In the genomic region with DNA sequence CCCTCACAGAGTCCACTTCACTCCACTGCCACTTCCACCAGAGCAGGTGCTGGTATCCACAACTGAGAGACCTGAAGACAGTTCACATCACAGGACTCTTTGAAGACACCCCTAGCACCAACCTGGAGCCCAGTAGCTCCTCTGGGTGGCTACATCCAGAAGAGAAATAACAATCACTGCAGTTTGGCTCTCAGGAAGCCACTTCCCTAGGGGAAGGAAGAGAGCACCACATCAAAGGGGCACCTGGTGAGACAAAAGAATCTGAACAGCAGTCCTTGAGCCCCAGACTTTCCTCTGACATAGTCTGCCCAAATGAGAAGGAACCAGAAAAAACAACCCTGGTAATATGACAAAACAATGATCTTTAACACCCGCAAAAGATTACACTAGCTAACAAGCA, we compare ENCODE assay signal across 16 cellular contexts.
DNase-seq lines count a peak whose midpoint lies in the region; ATAC-seq and TF ChIP-seq lines count a peak whose summit lies in the region.
"Had no signal": no experiment of that assay in that cellular context is flagged by ENCODE, and none has a peak within 500 bp of the region (broad histone marks: within the 10 kb centered on the region; RNA-seq: fewer than 3 reads in every experiment).

No MANE protein-coding gene starts in this region.

- H3K4me2 ChIP-seq in DND-41 (ENCODE audit: insufficient read depth, low read length): no peak overlapping the region

- H3K27me3 Mint-ChIP-seq in CD4-positive, alpha-beta T cell: peaks cover 11% of the 10 kb centered on the region

- no peak overlapping the region for H2AFZ ChIP-seq in DND-41 (ENCODE audit: low read depth, low read length)

- H3K4me3 ChIP-seq in DND-41 (ENCODE audit: low read depth in 1 of 2, low read length in 2 of 2): no peak overlapping the region
- no peak overlapping the region for H3K4me3 ChIP-seq in effector memory CD4-positive, alpha-beta T cell (ENCODE audit: insufficient read depth, low read depth, low read length, poor library complexity, severe bottlenecking)
- H3K4me3 ChIP-seq in lower lobe of right lung: no peak overlapping the region

- peaks cover 15% of the 10 kb centered on the region for H3K4me1 Mint-ChIP-seq in CD4-positive, alpha-beta T cell (ENCODE audit: low read depth)
- H3K4me1 Mint-ChIP-seq: B cell, H9 had no signal

- no peaks in the 10 kb centered on the region for H3K36me3 ChIP-seq in DND-41 (ENCODE audit: insufficient read depth, low read length)
- no peaks in the 10 kb centered on the region for H3K36me3 ChIP-seq in effector memory CD4-positive, alpha-beta T cell (ENCODE audit: control insufficient read depth, insufficient read depth, low read length)
- no peaks in the 10 kb centered on the region for H3K36me3 ChIP-seq in lower lobe of right lung

- H3K9me3 Mint-ChIP-seq in CD4-positive, alpha-beta T cell: peaks cover 7% of the 10 kb centered on the region

- peak in 1 of 10 experiments; percentile 35 for DNase-seq in CD4-positive, alpha-beta T cell
- peak; percentile 89 for DNase-seq in DND-41
- DNase-seq in T-helper 22 cell (ENCODE audit: low read depth): peak; percentile 34
- peak in 2 of 3 donors; percentile 6 to 29 for DNase-seq in effector memory CD4-positive, alpha-beta T cell
- no peak for DNase-seq in lower lobe of right lung
- DNase-seq in germinal center (ENCODE audit: low spot score): no peak
- DNase-seq: C1 segment of cervical spinal cord; CD8-positive, alpha-beta T cell; COR-L47; DMS153; DMS79 treated with DMSO at 0.1 percent for 48 hours; GDM1; GOT3; H9 had no signal

- intact Hi-C loops in CD4-positive, alpha-beta T cell (cut with DNase I, micrococcal nuclease): no loop called here
- intact Hi-C loops in lower lobe of right lung (cut with DNase I): no loop called here

- no peak overlapping the region for H3K9ac ChIP-seq in DND-41 (ENCODE audit: low read depth, low read length)

- H3K79me2 ChIP-seq in DND-41 (ENCODE audit: insufficient read depth, low read length): no peaks in the 10 kb centered on the region

- H3K4me3 Mint-ChIP-seq in CD4-positive, alpha-beta T cell: no peak overlapping the region
- H3K4me3 Mint-ChIP-seq: B cell; CD8-positive, alpha-beta T cell; H9 had no signal

- no peaks in the 10 kb centered on the region for H3K27me3 ChIP-seq in CD4-positive, alpha-beta T cell (ENCODE audit: control insufficient read depth, insufficient read depth, low read length)
- H3K27me3 ChIP-seq in DND-41 (ENCODE audit: insufficient read depth, low read length, poor library complexity): no peaks in the 10 kb centered on the region
- no peaks in the 10 kb centered on the region for H3K27me3 ChIP-seq in effector memory CD4-positive, alpha-beta T cell (replicated peaks; ENCODE audit: control insufficient read depth, insufficient read depth, low read length, poor library complexity, severe bottlenecking)
- no peaks in the 10 kb centered on the region for H3K27me3 ChIP-seq in lower lobe of right lung (ENCODE audit: low read depth)

- H3K4me1 ChIP-seq in DND-41 (ENCODE audit: insufficient read depth, low read length): peaks cover 13% of the 10 kb centered on the region
- peaks cover 7% of the 10 kb centered on the region for H3K4me1 ChIP-seq in effector memory CD4-positive, alpha-beta T cell (ENCODE audit: control insufficient read depth, insufficient read depth, low read length, poor library complexity, severe bottlenecking)
- no peaks in the 10 kb centered on the region for H3K4me1 ChIP-seq in lower lobe of right lung

- CTCF ChIA-PET in CD4-positive, alpha-beta T cell (lab: Charles Lee): no interaction called here

- H4K20me1 ChIP-seq in DND-41 (ENCODE audit: insufficient read depth, low read length): no peaks in the 10 kb centered on the region

- H3K27ac Mint-ChIP-seq in CD4-positive, alpha-beta T cell: no peak overlapping the region
- H3K27ac Mint-ChIP-seq: B cell; CD8-positive, alpha-beta T cell; H9 had no signal

- no peaks in the 10 kb centered on the region for H3K9me3 ChIP-seq in CD4-positive, alpha-beta T cell (ENCODE audit: control insufficient read depth, low read length)
- H3K9me3 ChIP-seq in DND-41 (ENCODE audit: insufficient read depth, low read length, severe bottlenecking) (peaks cover 10% of the 10 kb centered on the region), lower lobe of right lung (peaks cover 9% of the 10 kb centered on the region)
- no peaks in the 10 kb centered on the region for H3K9me3 ChIP-seq in effector memory CD4-positive, alpha-beta T cell (ENCODE audit: control insufficient read depth, low read length)

- H3K27ac ChIP-seq in CD4-positive, alpha-beta T cell (ENCODE audit: low read depth, low read length): no peak overlapping the region
- H3K27ac ChIP-seq in DND-41 (ENCODE audit: low read length) (no peak overlapping the region), lower lobe of right lung (no peak overlapping the region)
- H3K27ac ChIP-seq in effector memory CD4-positive, alpha-beta T cell (ENCODE audit: insufficient read depth, low read length, poor library complexity, severe bottlenecking): no peak overlapping the region

- POLR2A ChIA-PET in CD4-positive, alpha-beta T cell (lab: Charles Lee): interaction anchor here (0.6 kb wide), 1 partner anchor 94 kb away, joined by 5 read pairs; no protein-coding TSS in a partner anchor

- peak; percentile 80 for ATAC-seq in CD4-positive, alpha-beta T cell (ENCODE audit: poor library complexity)
- ATAC-seq in DND-41 (ENCODE audit: insufficient read depth, low read depth): peak; percentile 98
- no peak for ATAC-seq in lower lobe of right lung
- ATAC-seq in HG02981 (IDR thresholded peaks at IDR 0.05; ENCODE audit: unreplicated experiment): no peak
- ATAC-seq: CD8-positive, alpha-beta T cell had no signal

- TF ChIP-seq CTCF in CD4-positive, alpha-beta T cell (IDR thresholded peaks at IDR 0.05): no peak
- TF ChIP-seq CTCF in DND-41 (IDR thresholded peaks at IDR 0.05; ENCODE audit: borderline replicate concordance, extremely low read depth, low read length, poor library complexity, severe bottlenecking) (peak; percentile 25), lower lobe of right lung (IDR thresholded peaks at IDR 0.05) (no peak)

- H3K36me3 Mint-ChIP-seq in CD4-positive, alpha-beta T cell (ENCODE audit: low read depth): no peaks in the 10 kb centered on the region
- H3K36me3 Mint-ChIP-seq: CD8-positive, alpha-beta T cell had no signal

Comparison
In these comparisons a context has a peak if more than half of its experiments do, and no peak if none do; other contexts are left out.
1. ATAC-seq: peak in CD4-positive, alpha-beta T cell (single experiment) and DND-41 (single experiment); none in lower lobe of right lung (0 of 2) and HG02981 (single experiment).
2. DNase-seq: peak in DND-41 (single experiment), T-helper 22 cell (single experiment) and effector memory CD4-positive, alpha-beta T cell (2 of 3); none in lower lobe of right lung (single experiment) and germinal center (single experiment).